In genomic region chr2:96940991-96941775, GRCh38 we compare ENCODE assay signal across 1 cellular context.
TF ChIP-seq lines count a peak whose summit lies in the region.

No MANE protein-coding gene starts in this region.

TF ChIP-seq in GM23338, 12 proteins besides CTCF, POLR2A, EP300 and RAD21:
- no peak for TF ChIP-seq ZNF462 (CRISPR knock-in tag; IDR thresholded peaks at IDR 0.05)
- no peak for TF ChIP-seq POLR2AphosphoS5 (IDR thresholded peaks at IDR 0.05; ENCODE audit: low read depth)
- no peak for TF ChIP-seq EZH2 (IDR thresholded peaks at IDR 0.05; ENCODE audit: low read depth, unreplicated experiment)
- no peak for TF ChIP-seq EZH2phosphoT487 (IDR thresholded peaks at IDR 0.05; ENCODE audit: unreplicated experiment)
- TF ChIP-seq STAT1 (IDR thresholded peaks at IDR 0.05; ENCODE audit: unreplicated experiment) = no peak
- TF ChIP-seq ZNF331 (CRISPR knock-in tag; IDR thresholded peaks at IDR 0.05; ENCODE audit: low read depth) = no peak
- TF ChIP-seq JUNB (IDR thresholded peaks at IDR 0.05; ENCODE audit: unreplicated experiment) = no peak
- TF ChIP-seq REST (IDR thresholded peaks at IDR 0.05; ENCODE audit: unreplicated experiment) = no peak
- TF ChIP-seq CREB1 (CRISPR knock-in tag; IDR thresholded peaks at IDR 0.05; ENCODE audit: low read depth) = no peak
- no peak for TF ChIP-seq NANOG (IDR thresholded peaks at IDR 0.05; ENCODE audit: borderline replicate concordance)
